22 cellular contexts compared by ENCODE assay signal in genomic region chr15:96381463-96381862, GRCh38. TPM values are rescaled to one million over a fixed set of nuclear protein-coding genes. Genes with fewer than 3 reads are reported as not detected.
DNase-seq lines count a peak whose midpoint lies in the region; ATAC-seq, FAIRE-seq and TF ChIP-seq lines count a peak whose summit lies in the region.
"Had no signal": no experiment of that assay in that cellular context is flagged by ENCODE, and none has a peak within 500 bp of the region (broad histone marks: within the 10 kb centered on the region; RNA-seq: fewer than 3 reads in every experiment).

No MANE protein-coding gene starts in this region.

- no peak overlapping the region for H3K9ac ChIP-seq in liver (ENCODE audit: low read depth in 1 of 2, low read length in 2 of 2)
- H3K9ac ChIP-seq in HepG2 (ENCODE audit: insufficient read depth, low read depth, low read length) = no peak overlapping the region

- H3K27me3 ChIP-seq in liver (ENCODE audit: control insufficient read depth in 4 of 4, insufficient read depth in 4 of 4, low read length in 3 of 4) = no peaks in the 10 kb centered on the region
- H3K27me3 ChIP-seq in HepG2 (ENCODE audit: control insufficient read depth in 1 of 2, insufficient read depth in 2 of 2, low read length in 2 of 2) = no peaks in the 10 kb centered on the region

- no peak overlapping the region for H2AFZ ChIP-seq in HepG2 (ENCODE audit: low read length)

- H3K9me3 ChIP-seq in liver (ENCODE audit: control insufficient read depth in 4 of 4, low read length in 3 of 4) (no peaks in the 10 kb centered on the region), HepG2 (ENCODE audit: low read length) (no peaks in the 10 kb centered on the region)

- CTCF ChIA-PET in HepG2 (lab: Yijun Ruan, JAX; ENCODE audit: low intra/inter-chr PET ratio, low total read pairs) = no interaction called here

- no TSS peak for BruUV-seq in HepG2 (replicated peaks; lab: Mats Ljungman, UMichigan)

- WGBS in liver = 31% methylated on average over 4 of the region's 4 CpGs
- WGBS in HepG2 (ENCODE audit: low lambda C conversion rate) = 43% methylated on average over 3 of the region's 4 CpGs

- H3K4me3 ChIP-seq in liver (ENCODE audit: low read depth in 1 of 3, low read length in 3 of 3) (peak overlapping the region in 2 of 3 donors; percentile 24 to 29), HepG2 (replicated peaks in 1 of 3; ENCODE audit: insufficient read depth in 1 of 3, low read depth in 2 of 3, low read length in 3 of 3) (no peak overlapping the region), fibroblast of mammary gland (ENCODE audit: control insufficient read depth, low read depth, low read length) (no peak overlapping the region)

- no peak overlapping the region for H3K4me2 ChIP-seq in HepG2 (ENCODE audit: low read depth, low read length)

- intact Hi-C loops in HepG2 (cut with micrococcal nuclease; ENCODE audit: unreplicated experiment) = no loop called here

- H3K9me3 Mint-ChIP-seq in neural crest cell = peaks cover 9% of the 10 kb centered on the region
- H3K9me3 Mint-ChIP-seq: CD8-positive, alpha-beta T cell; HFFc6 had no signal

- TF ChIP-seq POLR2A in HepG2 (IDR thresholded peaks at IDR 0.05; ENCODE audit: insufficient read depth in 1 of 2, low read depth in 2 of 2, low read length in 2 of 2) = no peak

- no peak overlapping the region for H3K4me3 Mint-ChIP-seq in neural crest cell
- H3K4me3 Mint-ChIP-seq: CD8-positive, alpha-beta T cell; HFFc6 had no signal

- no peaks in the 10 kb centered on the region for H3K27me3 Mint-ChIP-seq in neural crest cell (ENCODE audit: low read depth)

- POLR2A ChIA-PET in HepG2 (lab: Yijun Ruan, JAX) = no interaction called here

- no peak for DNase-seq in HepG2 (ENCODE audit: low spot score)
- DNase-seq in fibroblast of mammary gland (ENCODE audit: low read depth) = peak; percentile 37
- no peak for DNase-seq in neural crest cell (ENCODE audit: low read depth, low spot score)
- DNase-seq in DMS114 treated with DMSO at 0.1 percent for 48 hours (lab: John Stamatoyannopoulos, UW; ENCODE audit: unreplicated experiment) = no peak
- DNase-seq in caudate nucleus (lab: John Stamatoyannopoulos, UW) = no peak
- no peak for DNase-seq in NCI-H748 (lab: John Stamatoyannopoulos, UW; ENCODE audit: unreplicated experiment)
- no peak for DNase-seq in activated CD4-positive, alpha-beta T cell treated with anti-CD3 and anti-CD28 coated beads for 48 hours
- DNase-seq: 8988T; CD8-positive, alpha-beta T cell; EL; GOT3; HFFc6; Karpas-422; NCI-H1105; NCI-H1694 treated with DMSO at 0.1 percent for 48 hours; NCI-H226; NCI-H526; NK-92 treated with Interleukin-12 subunit alpha and Interleukin-12 subunit beta, amount 100 ng/mL, for 24 hours; SHP77 had no signal

- peaks cover 0 to 5% (median 2%) of the 10 kb centered on the region in 4 donors for H3K4me1 ChIP-seq in liver (ENCODE audit: control insufficient read depth in 4 of 4, insufficient read depth in 4 of 4, low read length in 3 of 4)
- no peaks in the 10 kb centered on the region for H3K4me1 ChIP-seq in HepG2 (ENCODE audit: insufficient read depth, low read length)

- peaks cover 13% of the 10 kb centered on the region for H3K36me3 Mint-ChIP-seq in neural crest cell (ENCODE audit: low read depth)
- H3K36me3 Mint-ChIP-seq: CD8-positive, alpha-beta T cell had no signal

- FAIRE-seq in HepG2 (lab: Jason Lieb, UNC) = no peak

- ATAC-seq in HepG2 = no peak
- ATAC-seq: CD8-positive, alpha-beta T cell; SK-N-SH treated with all-trans-retinoic acid at 6 μM for 48 hours had no signal

- no peaks in the 10 kb centered on the region for H4K20me1 ChIP-seq in HepG2 (ENCODE audit: insufficient read depth, low read length)

- in situ Hi-C loops in HepG2 (cut with HindIII; ENCODE audit: extremely low pct_ligation_motif_present, low pct_unique_long_range_greater_than_20kb) = no loop called here

- TF ChIP-seq EP300 in HepG2 (IDR thresholded peaks at IDR 0.05; ENCODE audit: low read depth in 2 of 2, low read length in 2 of 2) (no peak), HepG2 (CRISPR knock-in tag; IDR thresholded peaks at IDR 0.05; ENCODE audit: borderline replicate concordance) (no peak)

- peak overlapping the region; percentile 67 for H3K27ac Mint-ChIP-seq in neural crest cell (ENCODE audit: unreplicated experiment)
- H3K27ac Mint-ChIP-seq: CD8-positive, alpha-beta T cell; HFFc6 had no signal

- TF ChIP-seq CTCF in liver (IDR thresholded peaks at IDR 0.05; ENCODE audit: low read depth, low read length, missing input control) = no peak
- TF ChIP-seq CTCF in HepG2 (CRISPR knock-in tag; IDR thresholded peaks at IDR 0.05) = no peak
- no peak for TF ChIP-seq CTCF in fibroblast of mammary gland (conservative IDR thresholded peaks at IDR 0.05; ENCODE audit: control insufficient read depth, insufficient read depth, low read depth, low read length)
- no peak for TF ChIP-seq CTCF in neural crest cell (conservative IDR thresholded peaks at IDR 0.05)

- H3K36me3 ChIP-seq in liver (ENCODE audit: control insufficient read depth in 4 of 4, insufficient read depth in 3 of 4, low read depth in 1 of 4, low read length in 3 of 4) (no peaks in the 10 kb centered on the region), HepG2 (replicated peaks in 1 of 2; ENCODE audit: control insufficient read depth in 1 of 2, insufficient read depth in 2 of 2, low read length in 2 of 2) (no peaks in the 10 kb centered on the region)

- TF ChIP-seq RAD21 in liver (IDR thresholded peaks at IDR 0.05) (no peak), HepG2 (CRISPR knock-in tag; IDR thresholded peaks at IDR 0.05) (no peak)

- no peaks in the 10 kb centered on the region for H3K4me1 Mint-ChIP-seq in neural crest cell

- peak overlapping the region in 1 of 2 donors; percentile 28 for H3K27ac ChIP-seq in liver (ENCODE audit: low read depth in 1 of 2, low read length in 2 of 2)
- no peak overlapping the region for H3K27ac ChIP-seq in HepG2 (ENCODE audit: extremely low read length, insufficient read depth, low read length)
- no peak overlapping the region for H3K27ac ChIP-seq in caudate nucleus (ENCODE audit: low read depth, low read length)

- H3K79me2 ChIP-seq in HepG2 (ENCODE audit: insufficient read depth, low read length) = no peaks in the 10 kb centered on the region

TF ChIP-seq in liver, 16 proteins besides CTCF, POLR2A, EP300 and RAD21:
- TF ChIP-seq TAF1 (conservative IDR thresholded peaks at IDR 0.05) = no peak
- peak in 1 of 2 donors; percentile 29 for TF ChIP-seq HNF4A (conservative IDR thresholded peaks at IDR 0.05)
- TF ChIP-seq RXRA (IDR thresholded peaks at IDR 0.05) = peak in 1 of 2 donors; percentile 46

TF ChIP-seq in HepG2, 621 proteins besides CTCF, POLR2A, EP300 and RAD21:
- TF ChIP-seq DMAP1 (CRISPR knock-in tag; IDR thresholded peaks at IDR 0.05) (no peak), FOXO4 (CRISPR knock-in tag; conservative IDR thresholded peaks at IDR 0.05) (no peak), ZNF367 (CRISPR knock-in tag; IDR thresholded peaks at IDR 0.05; ENCODE audit: borderline replicate concordance) (no peak), RARA (CRISPR knock-in tag; IDR thresholded peaks at IDR 0.05) (no peak), THAP11 (CRISPR knock-in tag; IDR thresholded peaks at IDR 0.05) (no peak), FOXK1 (CRISPR knock-in tag; IDR thresholded peaks at IDR 0.05; ENCODE audit: borderline replicate concordance, low read depth) (no peak), PRPF4 (IDR thresholded peaks at IDR 0.05; ENCODE audit: low read depth, low read length, poor library complexity, severe bottlenecking) (no peak)

RNA-seq across cellular contexts. Expression of gene NR2F2, which starts 51.0 kb away (rescaled TPM):
- total RNA-seq in liver = 1 to 10 TPM; 5.9 to 6.4 TPM
- 10 to 100 TPM; 12.0 to 22.4 TPM for polyA plus RNA-seq in liver
- 3.5 and 5.0 TPM in 2 replicates for total RNA-seq in HepG2 (2016; rRNA removed; fragmentation: Illumina TruSeq; extraction: Trizol)
- 0.61 and 0.79 TPM in 2 replicates for total RNA-seq in HepG2 (2016; cell fraction: cytosol; rRNA removed; fragmentation: Illumina TruSeq; extraction: Trizol; ENCODE audit: low read depth)
- total RNA-seq in HepG2 (2016; cell fraction: insoluble cytoplasmic fraction; rRNA removed; fragmentation: Illumina TruSeq; extraction: Trizol) = 3.8 and 4.3 TPM in 2 replicates
- 2.4 and 2.8 TPM in 2 replicates for total RNA-seq in HepG2 (2016; cell fraction: membrane; rRNA removed; fragmentation: Illumina TruSeq; extraction: Trizol)
- 8.2 and 8.4 TPM in 2 replicates for total RNA-seq in HepG2 (2016; cell fraction: nucleus; rRNA removed; fragmentation: Illumina TruSeq; extraction: Trizol)
- 4.0 and 4.7 TPM in 2 replicates for polyA plus RNA-seq in HepG2 (2011; rRNA removed)
- polyA plus RNA-seq in HepG2 (2011; cell fraction: cytosol; rRNA removed) = 3.5 and 3.6 TPM in 2 replicates
- 13.5 and 15.0 TPM in 2 replicates for polyA plus RNA-seq in HepG2 (2011; cell fraction: nucleus; rRNA removed)
- 20.1 and 28.6 TPM in 2 replicates for polyA plus RNA-seq in HepG2 (2012)
- polyA plus RNA-seq in HepG2 (2016; cell fraction: cytosol; fragmentation: Illumina TruSeq; extraction: Trizol; ENCODE audit: low read depth) = 0.70 TPM in 2 replicates
- polyA plus RNA-seq in HepG2 (2016; cell fraction: insoluble cytoplasmic fraction; fragmentation: Illumina TruSeq; extraction: Trizol; ENCODE audit: low read depth) = 14.4 and 16.5 TPM in 2 replicates
- polyA plus RNA-seq in HepG2 (2016; cell fraction: membrane; fragmentation: Illumina TruSeq; extraction: Trizol; ENCODE audit: low read depth) = 3.3 and 3.6 TPM in 2 replicates
- 27.1 and 27.3 TPM in 2 replicates for polyA plus RNA-seq in HepG2 (2016; cell fraction: nucleus; fragmentation: Illumina TruSeq; extraction: Trizol; ENCODE audit: insufficient read depth, low read depth)
- 15.2 and 51.3 TPM in 2 replicates for polyA minus RNA-seq in HepG2 (2011; rRNA and poly(A)+ RNA removed; ENCODE audit: low replicate concordance)
- polyA minus RNA-seq in HepG2 (2011; cell fraction: cytosol; rRNA and poly(A)+ RNA removed) = 6.7 and 11.9 TPM in 2 replicates
- polyA minus RNA-seq in HepG2 (2011; cell fraction: nucleus; rRNA and poly(A)+ RNA removed) = 11.7 and 14.2 TPM in 2 replicates
- total RNA-seq in neural crest cell = 147 and 150 TPM in 2 replicates
- total RNA-seq: CD8-positive, alpha-beta T cell; OCI-LY7 had no signal

Comparison
In these comparisons a context has a peak if more than half of its experiments do, and no peak if none do; other contexts are left out.
1. H3K4me3 ChIP-seq: peak in liver (2 of 3); none in HepG2 (0 of 3) and fibroblast of mammary gland (single experiment).
2. RNA of gene NR2F2, which starts 51.0 kb away (total RNA-seq): 147 to 150 TPM in neural crest cell; 5.9 to 6.4 TPM in liver and 0.61 to 8.4 TPM in HepG2; every median in the first group is over 10 times any median in the second.